ENCODE assay signal across 20 cellular contexts in genomic region chr16:86287641-86288201, GRCh38.
DNase-seq lines count a peak whose midpoint lies in the region; ATAC-seq and TF ChIP-seq lines count a peak whose summit lies in the region.
"Had no signal": no experiment of that assay in that cellular context is flagged by ENCODE, and none has a peak within 500 bp of the region (broad histone marks: within the 10 kb centered on the region; RNA-seq: fewer than 3 reads in every experiment).

No MANE protein-coding gene starts in this region.

- H4K20me1 ChIP-seq in H9 (ENCODE audit: control insufficient read depth, insufficient read depth, insufficient read length), result no peaks in the 10 kb centered on the region

- H3K56ac ChIP-seq in H9 (ENCODE audit: insufficient read length, low read depth, low read length), result no peak overlapping the region

- H4K91ac ChIP-seq in H9 (ENCODE audit: insufficient read length, low read depth, low read length) (no peak overlapping the region), mesenchymal stem cell (ENCODE audit: low read length) (peak overlapping the region; percentile 57)

- H2BK15ac ChIP-seq in H9 (ENCODE audit: low read depth, low read length) (no peak overlapping the region), mesenchymal stem cell (ENCODE audit: low read depth, poor library complexity, severe bottlenecking) (no peak overlapping the region)

- DNase-seq in H9 (no peak), endodermal cell (no peak), mesenchymal stem cell (no peak), stomach (no peak), DMS153 treated with DMSO at 0.1 percent for 48 hours (lab: John Stamatoyannopoulos, UW; ENCODE audit: unreplicated experiment) (no peak), substantia nigra (lab: John Stamatoyannopoulos, UW) (no peak), NCI-H748 treated with DMSO at 0.1 percent for 48 hours (lab: John Stamatoyannopoulos, UW) (no peak)
- DNase-seq: COR-L47; DMS153; KBM-7; NCI-H1048; NCI-H146; NCI-H2227 treated with DMSO at 0.1 percent for 48 hours; NCI-H526 treated with DMSO at 0.1 percent for 48 hours; NK-92 treated with Interleukin-12 subunit alpha and Interleukin-12 subunit beta, amount 100 ng/mL, for 24 hours had no signal

- no peak overlapping the region for H2AK5ac ChIP-seq in H9 (ENCODE audit: insufficient read length, low read length)
- no peak overlapping the region for H2AK5ac ChIP-seq in mesenchymal stem cell (ENCODE audit: low read length, severe bottlenecking)

- H3K4me3 Mint-ChIP-seq in H9 (peak overlapping the region; percentile 72 to 88), endodermal cell (peak overlapping the region; percentile 61)

- intact Hi-C loops in stomach (cut with DNase I; ENCODE audit: low total_unique reads), result no loop called here

- H3K36me3 Mint-ChIP-seq in H9 (ENCODE audit: insufficient read depth in 1 of 3, low read depth in 3 of 3) (no peaks in the 10 kb centered on the region), endodermal cell (ENCODE audit: low read depth) (no peaks in the 10 kb centered on the region)
- H3K36me3 Mint-ChIP-seq: CD14-positive monocyte had no signal

- WGBS in H9 (ENCODE audit: extremely low coverage, insufficient read length, low lambda C conversion rate), result no CpG with 5 or more reads among the region's 8 CpGs
- 6 to 10% methylated on average over 4 to 8 of the region's 8 CpGs for WGBS in endodermal cell (ENCODE audit: insufficient coverage in 1 of 2, insufficient read length in 1 of 2), 2 experiments
- 8% methylated on average over 6 of the region's 8 CpGs for WGBS in mesenchymal stem cell
- 12 to 33% (median 21%) methylated on average over 8 of the region's 8 CpGs for WGBS in stomach, 5 donors
- 52 to 66% methylated on average over 3 to 8 of the region's 8 CpGs for WGBS in gastroesophageal sphincter (ENCODE audit: low coverage in 1 of 2), 2 donors

- H3K79me1 ChIP-seq in H9 (ENCODE audit: insufficient read depth, low read depth, low read length, poor library complexity, severe bottlenecking) (no peaks in the 10 kb centered on the region), mesenchymal stem cell (replicated peaks; ENCODE audit: low read length, poor library complexity, severe bottlenecking) (no peaks in the 10 kb centered on the region)

- TF ChIP-seq POLR2A in stomach (IDR thresholded peaks at IDR 0.05) (no peak), gastroesophageal sphincter (IDR thresholded peaks at IDR 0.05) (no peak)

- no peak overlapping the region for H3K9ac ChIP-seq in H9 (ENCODE audit: extremely low read depth, insufficient read length, low read length)
- no peak overlapping the region for H3K9ac ChIP-seq in endodermal cell (ENCODE audit: extremely low read depth, low read length, poor library complexity, severe bottlenecking)
- H3K9ac ChIP-seq in mesenchymal stem cell (ENCODE audit: low read length), result no peak overlapping the region

- H3K23me2 ChIP-seq in H9 (ENCODE audit: insufficient read length, low read depth, low read length, poor library complexity, severe bottlenecking), result peaks cover 17% of the 10 kb centered on the region

- H3K27ac Mint-ChIP-seq in H9 (no peak overlapping the region; a peak in 1 of 7 replicates), endodermal cell (no peak overlapping the region)

- H2BK5ac ChIP-seq in H9 (ENCODE audit: insufficient read length, low read length) (no peak overlapping the region), mesenchymal stem cell (ENCODE audit: low read depth, low read length, poor library complexity, severe bottlenecking) (no peak overlapping the region)

- H2BK20ac ChIP-seq in H9 (ENCODE audit: low read depth, low read length, poor library complexity, severe bottlenecking), result no peak overlapping the region

- H3K27me3 ChIP-seq in H9 (ENCODE audit: insufficient read depth, low read length), result peaks cover 52% of the 10 kb centered on the region
- peaks cover 95% of the 10 kb centered on the region for H3K27me3 ChIP-seq in endodermal cell (ENCODE audit: control insufficient read depth, insufficient read depth, low read length, poor library complexity, severe bottlenecking)
- peaks cover 75 to 96% of the 10 kb centered on the region in 2 experiments for H3K27me3 ChIP-seq in mesenchymal stem cell (ENCODE audit: control insufficient read depth in 1 of 2, insufficient read depth in 1 of 2, low read length in 2 of 2)
- H3K27me3 ChIP-seq in stomach, result peaks cover 0 to 81% (median 50%) of the 10 kb centered on the region in 3 donors
- peaks cover 58% of the 10 kb centered on the region for H3K27me3 ChIP-seq in gastroesophageal sphincter

- no peaks in the 10 kb centered on the region for H3K9me3 ChIP-seq in H9 (ENCODE audit: control insufficient read depth, low read depth, low read length)
- H3K9me3 ChIP-seq in endodermal cell (ENCODE audit: control insufficient read depth, low read length), result no peaks in the 10 kb centered on the region
- H3K9me3 ChIP-seq in mesenchymal stem cell (ENCODE audit: control insufficient read depth, low read length), result peaks cover 1% of the 10 kb centered on the region
- H3K9me3 ChIP-seq in stomach, result no peaks in the 10 kb centered on the region
- no peaks in the 10 kb centered on the region for H3K9me3 ChIP-seq in gastroesophageal sphincter
- H3K9me3 ChIP-seq: A549 had no signal

- H3K36me3 ChIP-seq in endodermal cell (ENCODE audit: control insufficient read depth, insufficient read depth, low read length) (no peaks in the 10 kb centered on the region), mesenchymal stem cell (ENCODE audit: control insufficient read depth in 1 of 2, insufficient read depth in 2 of 2, low read depth in 1 of 2, low read length in 2 of 2) (no peaks in the 10 kb centered on the region), stomach (no peaks in the 10 kb centered on the region), gastroesophageal sphincter (no peaks in the 10 kb centered on the region)

- H3K27ac ChIP-seq in H9 (ENCODE audit: insufficient read length, low read depth, low read length), result no peak overlapping the region
- no peak overlapping the region for H3K27ac ChIP-seq in endodermal cell (ENCODE audit: low read depth, low read length)
- H3K27ac ChIP-seq in mesenchymal stem cell (ENCODE audit: low read length, poor library complexity, severe bottlenecking), result no peak overlapping the region
- H3K27ac ChIP-seq in stomach, result peak overlapping the region in 4 of 5 donors; percentile 61 to 75 (median 68)
- H3K27ac ChIP-seq in substantia nigra (ENCODE audit: low read depth, low read length, poor library complexity, severe bottlenecking), result no peak overlapping the region
- no peak overlapping the region for H3K27ac ChIP-seq in gastroesophageal sphincter
- H3K27ac ChIP-seq: A549, RWPE1 had no signal

- no peak overlapping the region for H3T11ph ChIP-seq in H9 (ENCODE audit: low read length)

- H2BK12ac ChIP-seq in H9 (ENCODE audit: insufficient read length, low read depth, low read length), result no peak overlapping the region
- peak overlapping the region; percentile 28 to 79 for H2BK12ac ChIP-seq in mesenchymal stem cell (ENCODE audit: low read length in 2 of 2)

- H3K14ac ChIP-seq in H9 (ENCODE audit: insufficient read depth, low read length) (no peak overlapping the region; the same call in 1 of the 2 replicates), mesenchymal stem cell (ENCODE audit: low read length in 2 of 2) (no peak overlapping the region)

- ATAC-seq in gastroesophageal sphincter, result no peak
- ATAC-seq: GM12878 had no signal

- H2BK120ac ChIP-seq in H9 (ENCODE audit: low read depth, low read length, poor library complexity, severe bottlenecking) (no peak overlapping the region), mesenchymal stem cell (ENCODE audit: low read depth, low read length) (peak overlapping the region; percentile 75)

- H3K9me3 Mint-ChIP-seq in H9 (no peaks in the 10 kb centered on the region; a peak in 2 of 5 replicates), endodermal cell (no peaks in the 10 kb centered on the region)

- H2AFZ ChIP-seq in H9 (ENCODE audit: low read length) (no peak overlapping the region), mesenchymal stem cell (ENCODE audit: low read depth, low read length) (no peak overlapping the region)

- H3K4ac ChIP-seq in H9 (ENCODE audit: low read depth, low read length), result no peak overlapping the region
- peak overlapping the region; percentile 73 to 89 for H3K4ac ChIP-seq in mesenchymal stem cell (ENCODE audit: low read depth in 1 of 2, low read length in 2 of 2)

- H3K27me3 Mint-ChIP-seq in H9 (ENCODE audit: low read depth), result peaks cover 99% of the 10 kb centered on the region
- peaks cover 99% of the 10 kb centered on the region for H3K27me3 Mint-ChIP-seq in endodermal cell (ENCODE audit: insufficient read depth)

- H3K4me3 ChIP-seq in endodermal cell (ENCODE audit: low read length) (peak overlapping the region; percentile 72), mesenchymal stem cell (ENCODE audit: insufficient read depth in 1 of 2, low read depth in 1 of 2, low read length in 2 of 2) (no peak overlapping the region), stomach (peak overlapping the region in 2 of 4 donors; percentile 33 to 35), gastroesophageal sphincter (no peak overlapping the region)
- H3K4me3 ChIP-seq: A549, GM12878 had no signal

- H3K18ac ChIP-seq in H9 (ENCODE audit: insufficient read length, low read depth, low read length), result no peak overlapping the region
- H3K18ac ChIP-seq in mesenchymal stem cell (ENCODE audit: low read depth in 1 of 2, low read length in 2 of 2), result peak overlapping the region; percentile 92 to 99

- peaks cover 47 to 54% of the 10 kb centered on the region in 2 experiments for H3K4me1 Mint-ChIP-seq in H9
- peaks cover 35% of the 10 kb centered on the region for H3K4me1 Mint-ChIP-seq in endodermal cell
- H3K4me1 Mint-ChIP-seq: CD14-positive monocyte had no signal

- H4K5ac ChIP-seq in H9 (ENCODE audit: insufficient read length, low read depth, low read length), result no peak overlapping the region

- H3K4me2 ChIP-seq in H9 (ENCODE audit: insufficient read depth, insufficient read length, low read length) (peak overlapping the region; percentile 67), mesenchymal stem cell (ENCODE audit: low read length, poor library complexity, severe bottlenecking) (no peak overlapping the region)
- H3K4me2 ChIP-seq: A549 had no signal

- TF ChIP-seq CTCF in H9 (conservative IDR thresholded peaks at IDR 0.05) (no peak), endodermal cell (conservative IDR thresholded peaks at IDR 0.05) (no peak), stomach (IDR thresholded peaks at IDR 0.05) (no peak), gastroesophageal sphincter (IDR thresholded peaks at IDR 0.05) (no peak)

- H4K8ac ChIP-seq in H9 (replicated peaks; ENCODE audit: insufficient read length, low read depth, low read length) (no peak overlapping the region), mesenchymal stem cell (ENCODE audit: low read length) (peak overlapping the region; percentile 58)

- H3K79me2 ChIP-seq in H9 (ENCODE audit: insufficient read depth, low read length), result no peaks in the 10 kb centered on the region

- H3K23ac ChIP-seq in H9 (ENCODE audit: insufficient read length, low read depth, low read length) (no peak overlapping the region), mesenchymal stem cell (ENCODE audit: low read length in 2 of 2) (peak overlapping the region in 1 of 2 experiments; percentile 42)

- H3K4me1 ChIP-seq in H9 (ENCODE audit: insufficient read depth, low read length) (peaks cover 2% of the 10 kb centered on the region; the same call in 1 of the 2 replicates), endodermal cell (ENCODE audit: control insufficient read depth, insufficient read depth, low read length) (peaks cover 5% of the 10 kb centered on the region), mesenchymal stem cell (ENCODE audit: control insufficient read depth, insufficient read depth, low read depth, low read length) (no peaks in the 10 kb centered on the region), stomach (peaks cover 0 to 10% (median 5%) of the 10 kb centered on the region in 4 donors), gastroesophageal sphincter (peaks cover 0 to 17% (median 6%) of the 10 kb centered on the region in 3 donors)
- H3K4me1 ChIP-seq: A549 had no signal

- TF ChIP-seq EP300 in stomach (IDR thresholded peaks at IDR 0.05), result no peak
- TF ChIP-seq EP300 in gastroesophageal sphincter (IDR thresholded peaks at IDR 0.05), result no peak

Comparison
In these comparisons a context has a peak if more than half of its experiments do, and no peak if none do; other contexts are left out.
1. H3K27ac ChIP-seq: peak in stomach (4 of 5); none in H9 (single experiment), endodermal cell (single experiment), mesenchymal stem cell (single experiment), substantia nigra (single experiment) and gastroesophageal sphincter (0 of 4).